22 cellular contexts compared by ENCODE assay signal in genomic region chr2:23556929-23557328, GRCh38.
DNase-seq lines count a peak whose midpoint lies in the region; ATAC-seq, FAIRE-seq and TF ChIP-seq lines count a peak whose summit lies in the region.
"Had no signal": no experiment of that assay in that cellular context is flagged by ENCODE, and none has a peak within 500 bp of the region (broad histone marks: within the 10 kb centered on the region; RNA-seq: fewer than 3 reads in every experiment).

No MANE protein-coding gene starts in this region.

- no peak overlapping the region for H3K4me3 Mint-ChIP-seq in Calu3 (ENCODE audit: low read depth, unreplicated experiment)
- H3K4me3 Mint-ChIP-seq in activated T-cell treated with anti-CD3 and anti-CD28 coated beads, Interleukin-2, amount 50 U/mL, for 72 hours = no peak overlapping the region
- H3K4me3 Mint-ChIP-seq: activated CD4-positive, alpha-beta T cell treated with anti-CD3 and anti-CD28 coated beads for 36 hours; activated naive CD8-positive, alpha-beta T cell treated with anti-CD3 and anti-CD28 coated beads, Interleukin-2, amount 10 ng/mL, durations not matched to agents 7 days and 5 days; endodermal cell; nephron progenitor cell; stimulated activated naive CD8-positive, alpha-beta T cell treated with anti-CD3 and anti-CD28 coated beads, Interleukin-15, Interleukin-2, amounts not matched to agents 100 ng/mL and 50 ng/mL, for 24 hours; T-cell; type B pancreatic cell had no signal

- no peaks in the 10 kb centered on the region for H3K36me3 ChIP-seq in pancreas
- no peaks in the 10 kb centered on the region for H3K36me3 ChIP-seq in PC-3 (ENCODE audit: low read depth, low read length)
- H3K36me3 ChIP-seq: brain microvascular endothelial cell had no signal

- H3F3A ChIP-seq in PC-3 (ENCODE audit: low read length, unreplicated experiment) = no peaks in the 10 kb centered on the region

- H3K4me3 ChIP-seq in pancreas = no peak overlapping the region
- no peak overlapping the region for H3K4me3 ChIP-seq in PC-3 (ENCODE audit: low read length)
- H3K4me3 ChIP-seq: coronary artery, smooth muscle cell had no signal

- no peaks in the 10 kb centered on the region for H3K27me3 ChIP-seq in pancreas
- no peaks in the 10 kb centered on the region for H3K27me3 ChIP-seq in PC-3 (ENCODE audit: low read length)
- H3K27me3 ChIP-seq: brain microvascular endothelial cell had no signal

- no peaks in the 10 kb centered on the region for H3K79me2 ChIP-seq in PC-3 (ENCODE audit: low read length)

- no peaks in the 10 kb centered on the region for H3K27me3 Mint-ChIP-seq in Calu3 (ENCODE audit: unreplicated experiment)
- H3K27me3 Mint-ChIP-seq in activated T-cell treated with anti-CD3 and anti-CD28 coated beads, Interleukin-2, amount 50 U/mL, for 72 hours (ENCODE audit: low read depth) = no peaks in the 10 kb centered on the region
- H3K27me3 Mint-ChIP-seq: activated CD4-positive, alpha-beta T cell treated with anti-CD3 and anti-CD28 coated beads for 36 hours; stimulated activated naive CD8-positive, alpha-beta T cell treated with anti-CD3 and anti-CD28 coated beads, Interleukin-15, Interleukin-2, amounts not matched to agents 100 ng/mL and 50 ng/mL, for 24 hours; T-cell; type B pancreatic cell had no signal

- no peaks in the 10 kb centered on the region for H3K9me3 Mint-ChIP-seq in Calu3 (ENCODE audit: low read depth, unreplicated experiment)
- H3K9me3 Mint-ChIP-seq in activated T-cell treated with anti-CD3 and anti-CD28 coated beads, Interleukin-2, amount 50 U/mL, for 72 hours = no peaks in the 10 kb centered on the region
- H3K9me3 Mint-ChIP-seq: activated naive CD8-positive, alpha-beta T cell treated with anti-CD3 and anti-CD28 coated beads, Interleukin-2, amount 10 ng/mL, durations not matched to agents 7 days and 5 days; activated T-helper 2 cell treated with anti-CD3 and anti-CD28 coated beads, Interferon-gamma antibody, Interleukin-2, Interleukin-4, amounts not matched to agents 10 μg/mL and 5 μg/mL and 100 μg/mL, durations not matched to agents 14 hours and 24 hours and 36 hours; endodermal cell; nephron progenitor cell; stimulated activated naive CD8-positive, alpha-beta T cell treated with anti-CD3 and anti-CD28 coated beads, Interleukin-15, Interleukin-2, amounts not matched to agents 100 ng/mL and 50 ng/mL, for 24 hours; T-cell; type B pancreatic cell had no signal

- TF ChIP-seq CTCF in Calu3 (IDR thresholded peaks at IDR 0.05; ENCODE audit: unreplicated experiment) (no peak), pancreas (IDR thresholded peaks at IDR 0.05) (no peak), PC-3 (conservative IDR thresholded peaks at IDR 0.05; ENCODE audit: low read depth, low read length) (no peak)

- BruUV-seq in Calu3 (replicated peaks; lab: Mats Ljungman, UMichigan) (no TSS peak), PC-3 (replicated peaks; lab: Mats Ljungman, UMichigan) (no TSS peak)

- H2AFZ ChIP-seq in PC-3 (ENCODE audit: low read length) = no peak overlapping the region

- peak; percentile 81 for DNase-seq in Calu3
- peak; percentile 94 for DNase-seq in NCI-H1092 treated with DMSO at 0.1 percent for 48 hours (lab: John Stamatoyannopoulos, UW)
- DNase-seq in NCI-H69 (lab: John Stamatoyannopoulos, UW) = peak; percentile 96
- DNase-seq in pancreas = peak in 3 of 6 donors; percentile 28 to 56 (median 42)
- no peak for DNase-seq in activated T-cell treated with anti-CD3 and anti-CD28 coated beads, Interleukin-2, amount 50 U/mL, for 72 hours
- DNase-seq in PC-3 = no peak
- DNase-seq in stimulated activated CD8-positive, alpha-beta memory T cell treated with anti-CD3 and anti-CD28 coated beads, Interleukin-4, amount 100 ng/mL, for 48 hours = no peak
- DNase-seq: activated CD4-positive, alpha-beta T cell treated with anti-CD3 and anti-CD28 coated beads for 36 hours; activated naive CD8-positive, alpha-beta T cell treated with anti-CD3 and anti-CD28 coated beads, Interleukin-2, amount 10 ng/mL, durations not matched to agents 7 days and 5 days; brain microvascular endothelial cell; endodermal cell; left colon; NCI-H524; nephron progenitor cell; stimulated activated CD4-positive, alpha-beta T cell treated with anti-CD3 and anti-CD28 coated beads, Interleukin-4, amount 100 ng/mL, for 1 hour; T-cell had no signal

- H3K4me2 ChIP-seq in PC-3 (ENCODE audit: low read length) = no peak overlapping the region
- H3K4me2 ChIP-seq: smooth muscle cell had no signal

- POLR2A ChIA-PET in PC-3 (lab: Charles Lee; ENCODE audit: unreplicated experiment) = no interaction called here

- CTCF ChIA-PET in Calu3 (lab: Charles Lee) (interaction anchor here (0.7 kb wide), 1 partner anchor 9 kb away, joined by 3 read pairs; no protein-coding TSS in a partner anchor), PC-3 (lab: Charles Lee) (no interaction called here)

- H3K4me1 ChIP-seq in pancreas = no peaks in the 10 kb centered on the region
- H3K4me1 ChIP-seq in PC-3 (ENCODE audit: insufficient read depth, low read length) = no peaks in the 10 kb centered on the region

- H3K9me3 ChIP-seq in pancreas (no peaks in the 10 kb centered on the region), PC-3 (ENCODE audit: low read length) (no peaks in the 10 kb centered on the region)

- H3K9me2 ChIP-seq in PC-3 (replicated peaks; ENCODE audit: low read length) = no peaks in the 10 kb centered on the region

- FAIRE-seq in pancreas (lab: Jason Lieb, UNC) = no peak

- intact Hi-C loops in Calu3 (cut with micrococcal nuclease; ENCODE audit: unreplicated experiment) = loop anchor here (1.0 kb wide), 1 partner anchor 37 kb away; no protein-coding TSS in a partner anchor
- intact Hi-C loops in pancreas (cut with DNase I) = no loop called here
- intact Hi-C loops in PC-3 (cut with micrococcal nuclease) = no loop called here

- H4K20me1 ChIP-seq in PC-3 (ENCODE audit: low read length) = no peaks in the 10 kb centered on the region

- H3K27ac Mint-ChIP-seq in Calu3 (ENCODE audit: unreplicated experiment) = peak overlapping the region; percentile 56
- H3K27ac Mint-ChIP-seq in activated T-cell treated with anti-CD3 and anti-CD28 coated beads, Interleukin-2, amount 50 U/mL, for 72 hours = no peak overlapping the region
- H3K27ac Mint-ChIP-seq: activated CD4-positive, alpha-beta T cell treated with anti-CD3 and anti-CD28 coated beads for 36 hours; activated naive CD8-positive, alpha-beta T cell treated with anti-CD3 and anti-CD28 coated beads, Interleukin-2, amount 10 ng/mL, durations not matched to agents 7 days and 5 days; activated T-helper 2 cell treated with anti-CD3 and anti-CD28 coated beads, Interferon-gamma antibody, Interleukin-2, Interleukin-4, amounts not matched to agents 10 μg/mL and 5 μg/mL and 100 μg/mL, durations not matched to agents 14 hours and 24 hours and 36 hours; endodermal cell; nephron progenitor cell; progenitor cell of endocrine pancreas; stimulated activated naive CD8-positive, alpha-beta T cell treated with anti-CD3 and anti-CD28 coated beads, Interleukin-15, Interleukin-2, amounts not matched to agents 100 ng/mL and 50 ng/mL, for 24 hours; T-cell; type B pancreatic cell had no signal

- whole genome bisulfite sequencing in pancreas, 2 donors = 36 to 48% methylated on average over 9 of the region's 9 CpGs

- no peak overlapping the region for H3K9ac ChIP-seq in PC-3 (ENCODE audit: low read length)

- H3K36me3 Mint-ChIP-seq in Calu3 (ENCODE audit: insufficient read depth, unreplicated experiment) = peaks cover 10% of the 10 kb centered on the region
- no peaks in the 10 kb centered on the region for H3K36me3 Mint-ChIP-seq in activated T-cell treated with anti-CD3 and anti-CD28 coated beads, Interleukin-2, amount 50 U/mL, for 72 hours (ENCODE audit: insufficient read depth in 2 of 2)
- H3K36me3 Mint-ChIP-seq: activated naive CD8-positive, alpha-beta T cell treated with anti-CD3 and anti-CD28 coated beads, Interleukin-2, amount 10 ng/mL, durations not matched to agents 7 days and 5 days; T-cell; type B pancreatic cell had no signal

- H3K27ac ChIP-seq in pancreas (peak overlapping the region in 2 of 4 donors; percentile 19 to 24), PC-3 (ENCODE audit: low read length) (no peak overlapping the region)
- H3K27ac ChIP-seq: brain microvascular endothelial cell, coronary artery had no signal

- ATAC-seq in pancreas = peak in 3 of 4 donors; percentile 21 to 66 (median 27)
- no peak for ATAC-seq in activated T-cell treated with anti-CD3 and anti-CD28 coated beads, Interleukin-2, amount 50 U/mL, for 72 hours (replicated peaks in 1 of 2)
- no peak for ATAC-seq in PC-3
- ATAC-seq: activated CD4-positive, alpha-beta T cell treated with anti-CD3 and anti-CD28 coated beads for 36 hours; left colon; T-cell had no signal

- H3K4me1 Mint-ChIP-seq in Calu3 (ENCODE audit: low read depth, unreplicated experiment) = peaks cover 10% of the 10 kb centered on the region
- H3K4me1 Mint-ChIP-seq in activated T-cell treated with anti-CD3 and anti-CD28 coated beads, Interleukin-2, amount 50 U/mL, for 72 hours (ENCODE audit: low read depth) = peaks cover 4% of the 10 kb centered on the region
- H3K4me1 Mint-ChIP-seq: activated CD4-positive, alpha-beta T cell treated with anti-CD3 and anti-CD28 coated beads for 36 hours; endodermal cell; T-cell had no signal

Comparison
In these comparisons a context has a peak if more than half of its experiments do, and no peak if none do; other contexts are left out.
1. DNase-seq: peak in Calu3 (single experiment), NCI-H1092 treated with DMSO at 0.1 percent for 48 hours (single experiment) and NCI-H69 (single experiment); none in activated T-cell treated with anti-CD3 and anti-CD28 coated beads, Interleukin-2, amount 50 U/mL, for 72 hours (0 of 2), PC-3 (single experiment) and stimulated activated CD8-positive, alpha-beta memory T cell treated with anti-CD3 and anti-CD28 coated beads, Interleukin-4, amount 100 ng/mL, for 48 hours (single experiment).
2. ATAC-seq: peak in pancreas (3 of 4); none in activated T-cell treated with anti-CD3 and anti-CD28 coated beads, Interleukin-2, amount 50 U/mL, for 72 hours (0 of 2) and PC-3 (single experiment).